9 cellular contexts compared by ENCODE assay signal in genomic region chr22:22848364-22848866, GRCh38. TPM values are rescaled to one million over a fixed set of nuclear protein-coding genes. Genes with fewer than 3 reads are reported as not detected.
DNase-seq lines count a peak whose midpoint lies in the region; ATAC-seq and TF ChIP-seq lines count a peak whose summit lies in the region.
"Had no signal": no experiment of that assay in that cellular context is flagged by ENCODE, and none has a peak within 500 bp of the region (broad histone marks: within the 10 kb centered on the region; RNA-seq: fewer than 3 reads in every experiment).

No MANE protein-coding gene starts in this region.

- no peaks in the 10 kb centered on the region for H3K36me3 Mint-ChIP-seq in activated T-helper 17 cell treated with anti-CD3 and anti-CD28 coated beads, Interleukin-2, amount 50 U/mL, for 72 hours (ENCODE audit: low read depth)

- no peak overlapping the region for H2AFZ ChIP-seq in OCI-LY1 (ENCODE audit: low read length)

- H3K4me1 Mint-ChIP-seq in activated T-helper 17 cell treated with anti-CD3 and anti-CD28 coated beads, Interleukin-2, amount 50 U/mL, for 72 hours: peaks cover 11% of the 10 kb centered on the region

- ATAC-seq in activated T-helper 17 cell treated with anti-CD3 and anti-CD28 coated beads, Interleukin-2, amount 50 U/mL, for 72 hours (replicated peaks): peak; percentile 91
- ATAC-seq in upper lobe of left lung (ENCODE audit: low FRiP score in 2 of 2): peak; percentile 79 to 85

- H3K27me3 Mint-ChIP-seq in activated T-helper 17 cell treated with anti-CD3 and anti-CD28 coated beads, Interleukin-2, amount 50 U/mL, for 72 hours: peaks cover 5% of the 10 kb centered on the region

- no peaks in the 10 kb centered on the region for H3K9me2 ChIP-seq in OCI-LY1 (ENCODE audit: low read depth, low read length)

- 14 to 37% methylated on average over 1 to 5 of the region's 5 CpGs for WGBS in upper lobe of left lung, 2 donors

- H3K9me3 Mint-ChIP-seq in activated T-helper 17 cell treated with anti-CD3 and anti-CD28 coated beads, Interleukin-2, amount 50 U/mL, for 72 hours: no peaks in the 10 kb centered on the region

- peaks cover 56% of the 10 kb centered on the region for H3K36me3 ChIP-seq in OCI-LY1 (ENCODE audit: insufficient read depth, low read length)
- no peaks in the 10 kb centered on the region for H3K36me3 ChIP-seq in upper lobe of left lung

- H3K27me3 ChIP-seq in OCI-LY1 (ENCODE audit: insufficient read depth, low read length): no peaks in the 10 kb centered on the region
- no peaks in the 10 kb centered on the region for H3K27me3 ChIP-seq in upper lobe of left lung

- H4K20me1 ChIP-seq in OCI-LY1 (ENCODE audit: insufficient read depth, low read length): no peaks in the 10 kb centered on the region

- no peak for TF ChIP-seq POLR2A in upper lobe of left lung (IDR thresholded peaks at IDR 0.05)

- no peak for TF ChIP-seq EP300 in upper lobe of left lung (IDR thresholded peaks at IDR 0.05)

- DNase-seq in AG09309 (ENCODE audit: low read depth) (no peak), GM19240 (ENCODE audit: insufficient read length, low spot score) (peak; percentile 19), globus pallidus (ENCODE audit: low spot score) (peak; percentile 21), pons (ENCODE audit: low spot score) (peak; percentile 36), upper lobe of left lung (peak; percentile 23 to 65), NCI-H1048 (lab: John Stamatoyannopoulos, UW) (no peak)

- H3K79me2 ChIP-seq in OCI-LY1 (ENCODE audit: insufficient read depth, low read length): 0 out of 2 replicates have a peak, but pooled peaks cover 5% of the 10 kb centered on the region

- TF ChIP-seq CTCF in AG09309 (IDR thresholded peaks at IDR 0.05; ENCODE audit: control insufficient read depth, insufficient read depth, low read depth, low read length, missing control alignments): peak; percentile 97
- peak; percentile 76 for TF ChIP-seq CTCF in OCI-LY1 (IDR thresholded peaks at IDR 0.05; ENCODE audit: low read length)
- TF ChIP-seq CTCF in upper lobe of left lung (IDR thresholded peaks at IDR 0.05): peak; percentile 50 to 82 (median 76)

- H3K4me3 ChIP-seq in AG09309 (ENCODE audit: control insufficient read depth, low read depth, low read length) (no peak overlapping the region), OCI-LY1 (ENCODE audit: low read depth, low read length, poor library complexity, severe bottlenecking) (no peak overlapping the region), upper lobe of left lung (no peak overlapping the region)

- H3K4me3 Mint-ChIP-seq in activated T-helper 17 cell treated with anti-CD3 and anti-CD28 coated beads, Interleukin-2, amount 50 U/mL, for 72 hours: no peak overlapping the region

- H3K27ac ChIP-seq in OCI-LY1 (ENCODE audit: low read depth, low read length, poor library complexity, severe bottlenecking) (peak overlapping the region; percentile 94), upper lobe of left lung (no peak overlapping the region)

- H3K4me2 ChIP-seq in OCI-LY1 (ENCODE audit: low read length): no peak overlapping the region

- H3F3A ChIP-seq in OCI-LY1 (ENCODE audit: insufficient read depth, low read length): peaks cover 11% of the 10 kb centered on the region

- H3K4me1 ChIP-seq in OCI-LY1 (ENCODE audit: insufficient read depth, low read length, severe bottlenecking): peaks cover 53% of the 10 kb centered on the region
- no peaks in the 10 kb centered on the region for H3K4me1 ChIP-seq in upper lobe of left lung

- no peak overlapping the region for H3K27ac Mint-ChIP-seq in activated T-helper 17 cell treated with anti-CD3 and anti-CD28 coated beads, Interleukin-2, amount 50 U/mL, for 72 hours

- no peak overlapping the region for H3K9ac ChIP-seq in OCI-LY1 (ENCODE audit: low read length)

- no peaks in the 10 kb centered on the region for H3K9me3 ChIP-seq in OCI-LY1 (ENCODE audit: low read length)
- no peaks in the 10 kb centered on the region for H3K9me3 ChIP-seq in upper lobe of left lung

RNA-seq across cellular contexts. Expression of gene IGLL5, which starts 39.2 kb away (rescaled TPM):
- not detected for total RNA-seq in activated T-helper 17 cell treated with anti-CD3 and anti-CD28 coated beads, Interleukin-2, amount 50 U/mL, for 72 hours
- total RNA-seq in upper lobe of left lung: 10 to 100 TPM in 4 of 6 donors, 1 to 10 TPM in 2; 4.3 to 58.5 (median 21.5) TPM
- total RNA-seq: skeletal muscle tissue had no signal

Comparison
In these comparisons a context has a peak if more than half of its experiments do, and no peak if none do; other contexts are left out.
1. DNase-seq: peak in GM19240 (single experiment), globus pallidus (single experiment), pons (single experiment) and upper lobe of left lung (2 of 2); none in AG09309 (single experiment) and NCI-H1048 (single experiment).
2. RNA of gene IGLL5, which starts 39.2 kb away (total RNA-seq): 4.3 to 58.5 TPM in upper lobe of left lung; not detected in activated T-helper 17 cell treated with anti-CD3 and anti-CD28 coated beads, Interleukin-2, amount 50 U/mL, for 72 hours; every median in the first group is over 4 times any median in the second.
3. Peak in every context shown above with its lines, with median percentiles within 50 percentile points of each other: CTCF ChIP-seq.